In the genomic region with DNA sequence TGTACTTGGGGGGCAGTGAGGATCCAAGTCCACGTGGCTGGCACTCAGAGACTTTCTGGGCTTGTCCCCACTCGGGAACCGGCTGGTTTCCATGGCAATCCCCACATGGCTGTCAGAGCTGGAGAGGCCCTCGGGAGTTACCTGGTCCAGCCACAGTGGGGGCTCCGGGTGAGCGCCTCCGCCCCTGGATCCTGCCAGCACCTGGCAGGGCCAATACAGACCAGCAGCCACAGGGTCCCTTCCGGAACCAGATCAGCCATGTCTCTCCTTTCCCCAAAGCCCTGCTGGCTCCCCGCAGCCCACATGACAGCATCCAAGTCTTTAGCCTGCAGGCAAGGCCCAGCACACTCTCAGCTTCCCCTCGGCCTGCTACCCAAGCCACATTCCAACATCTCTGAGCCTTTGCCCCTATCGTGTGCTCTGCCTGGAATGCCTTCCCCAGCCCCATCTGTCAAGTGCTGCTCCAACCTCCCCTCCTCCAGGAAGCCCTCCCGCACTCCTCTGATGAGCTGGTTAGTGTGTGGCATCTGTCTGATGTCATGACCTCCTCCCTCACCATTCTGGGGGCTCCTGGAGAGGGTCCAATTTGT, we compare ENCODE assay signal across 11 cellular contexts. TPM values are rescaled to one million over a fixed set of nuclear protein-coding genes. Genes with fewer than 3 reads are reported as not detected.
DNase-seq lines count a peak whose midpoint lies in the region; ATAC-seq, FAIRE-seq and TF ChIP-seq lines count a peak whose summit lies in the region.
"Had no signal": no experiment of that assay in that cellular context is flagged by ENCODE, and none has a peak within 500 bp of the region (broad histone marks: within the 10 kb centered on the region; RNA-seq: fewer than 3 reads in every experiment).

No MANE protein-coding gene starts in this region.

- peak overlapping the region; percentile 58 for H3K4me2 ChIP-seq in hepatocyte

- H3K4me1 ChIP-seq in hepatocyte (ENCODE audit: insufficient read depth), result peaks cover 52% of the 10 kb centered on the region
- H3K4me1 ChIP-seq in small intestine (ENCODE audit: control insufficient read depth in 2 of 2, insufficient read depth in 1 of 2, low read depth in 1 of 2, low read length in 1 of 2), result peaks cover 0 to 4% of the 10 kb centered on the region in 2 donors

- H3K9me2 ChIP-seq in hepatocyte (replicated peaks; ENCODE audit: insufficient read depth), result no peaks in the 10 kb centered on the region

- no peak overlapping the region for H3K4me3 Mint-ChIP-seq in WTC11
- H3K4me3 Mint-ChIP-seq: activated naive CD4-positive, alpha-beta T cell treated with anti-CD3 and anti-CD28 coated beads, Interleukin-2, amount 50 U/mL, for 24 hours had no signal

- H3K36me3 Mint-ChIP-seq in WTC11, result no peaks in the 10 kb centered on the region
- H3K36me3 Mint-ChIP-seq: activated naive CD4-positive, alpha-beta T cell treated with anti-CD3 and anti-CD28 coated beads, Interleukin-2, amount 50 U/mL, for 24 hours had no signal

- intact Hi-C loops in lower leg skin (cut with DNase I; ENCODE audit: low total_unique reads), result no loop called here

- peak; percentile 19 for ATAC-seq in WTC11

- H3K9me3 ChIP-seq in hepatocyte (ENCODE audit: low read depth) (no peaks in the 10 kb centered on the region), small intestine (ENCODE audit: control insufficient read depth, low read depth) (no peaks in the 10 kb centered on the region)

- 43% methylated on average over 12 of the region's 12 CpGs for WGBS in hepatocyte (ENCODE audit: low lambda C conversion rate, missing lambda C conversion rate)
- 47 to 54% (median 54%) methylated on average over 12 of the region's 12 CpGs for whole genome bisulfite sequencing in small intestine, 3 donors
- 35 to 44% methylated on average over 12 of the region's 12 CpGs for whole genome bisulfite sequencing in lower leg skin, 2 donors

- POLR2A ChIA-PET in WTC11 (lab: Charles Lee), result no interaction called here

- FAIRE-seq in small intestine (lab: Jason Lieb, UNC), result no peak
- FAIRE-seq: urothelium cell line had no signal

- H3K27ac ChIP-seq in hepatocyte (peak overlapping the region; percentile 88), skin epidermis (peak overlapping the region; percentile 25 to 94 (median 82)), small intestine (ENCODE audit: low read depth in 1 of 2, low read length in 1 of 2) (peak overlapping the region in 1 of 2 donors; percentile 72)

- H3K4me1 Mint-ChIP-seq in WTC11, result peaks cover 85% of the 10 kb centered on the region

- no peaks in the 10 kb centered on the region for H3K9me3 Mint-ChIP-seq in WTC11
- H3K9me3 Mint-ChIP-seq: activated naive CD4-positive, alpha-beta T cell treated with anti-CD3 and anti-CD28 coated beads, Interleukin-2, amount 50 U/mL, for 24 hours had no signal

- H3K79me2 ChIP-seq in hepatocyte, result peaks cover 20% of the 10 kb centered on the region

- H3K27me3 Mint-ChIP-seq in WTC11 (ENCODE audit: low read depth), result no peaks in the 10 kb centered on the region

- no peaks in the 10 kb centered on the region for H3K27me3 ChIP-seq in hepatocyte
- no peaks in the 10 kb centered on the region for H3K27me3 ChIP-seq in small intestine (ENCODE audit: control insufficient read depth in 2 of 2, insufficient read depth in 2 of 2, low read length in 2 of 2)

- CTCF ChIA-PET in WTC11 (lab: Charles Lee), result interaction anchor here (0.8 to 6.1 kb wide), 4 partner anchors 8 to 214 kb away, joined by 4 to 47 read pairs (median 10); a partner anchor contains a TSS

- TF ChIP-seq CTCF in WTC11 (IDR thresholded peaks at IDR 0.05), result no peak
- TF ChIP-seq CTCF in hepatocyte (IDR thresholded peaks at IDR 0.05; ENCODE audit: poor library complexity), result no peak
- no peak for TF ChIP-seq CTCF in lower leg skin (IDR thresholded peaks at IDR 0.05)

- no peaks in the 10 kb centered on the region for H3K36me3 ChIP-seq in hepatocyte (replicated peaks; ENCODE audit: insufficient read depth, low read depth)
- no peaks in the 10 kb centered on the region for H3K36me3 ChIP-seq in small intestine (ENCODE audit: control insufficient read depth in 2 of 2, insufficient read depth in 2 of 2, low read length in 2 of 2)

- H2AFZ ChIP-seq in hepatocyte, result no peak overlapping the region

- DNase-seq in ELR (ENCODE audit: low read depth) (peak; percentile 51), WTC11 (ENCODE audit: low spot score) (no peak), hepatocyte (ENCODE audit: low spot score) (no peak), small intestine (no peak), kidney glomerular epithelial cell (lab: John Stamatoyannopoulos, UW) (no peak), lower leg skin (ENCODE audit: low spot score in 2 of 2) (no peak)
- no peak for DNase-seq in stimulated activated CD4-positive, alpha-beta T cell treated with anti-CD3 and anti-CD28 coated beads, Interleukin-4, amount 100 ng/mL, for 1 hour
- DNase-seq: NCI-H2107 had no signal

- no peaks in the 10 kb centered on the region for H4K20me1 ChIP-seq in hepatocyte (ENCODE audit: insufficient read depth, poor library complexity, severe bottlenecking)

- TF ChIP-seq POLR2A in lower leg skin (IDR thresholded peaks at IDR 0.05), result no peak

- H3K27ac Mint-ChIP-seq in WTC11, result peak overlapping the region; percentile 56
- H3K27ac Mint-ChIP-seq: activated naive CD4-positive, alpha-beta T cell treated with anti-CD3 and anti-CD28 coated beads, Interleukin-2, amount 50 U/mL, for 24 hours had no signal

- H3K4me3 ChIP-seq in hepatocyte (no peak overlapping the region), skin epidermis (peak overlapping the region in 1 of 7 experiments; percentile 2), small intestine (ENCODE audit: low read depth in 1 of 2, low read length in 2 of 2) (no peak overlapping the region), lower leg skin (ENCODE audit: low read depth, poor library complexity, severe bottlenecking) (no peak overlapping the region)

TF ChIP-seq in WTC11, 78 proteins besides CTCF, POLR2A, EP300 and RAD21:
- TF ChIP-seq TEAD1 (CRISPR knock-in tag; IDR thresholded peaks at IDR 0.05) (peak; percentile 27; the same call in 1 of the 2 replicates), ZNF219 (CRISPR knock-in tag; IDR thresholded peaks at IDR 0.05; ENCODE audit: borderline replicate concordance) (no peak), NR3C1 (CRISPR knock-in tag; conservative IDR thresholded peaks at IDR 0.05; ENCODE audit: low read depth) (no peak), NR1H2 (CRISPR knock-in tag; IDR thresholded peaks at IDR 0.05) (no peak), FOXJ3 (CRISPR knock-in tag; IDR thresholded peaks at IDR 0.05; ENCODE audit: borderline replicate concordance) (no peak)
- TF ChIP-seq, protein P1, sequence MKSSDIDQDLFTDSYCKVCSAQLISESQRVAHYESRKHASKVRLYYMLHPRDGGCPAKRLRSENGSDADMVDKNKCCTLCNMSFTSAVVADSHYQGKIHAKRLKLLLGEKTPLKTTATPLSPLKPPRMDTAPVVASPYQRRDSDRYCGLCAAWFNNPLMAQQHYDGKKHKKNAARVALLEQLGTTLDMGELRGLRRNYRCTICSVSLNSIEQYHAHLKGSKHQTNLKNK (CRISPR knock-in tag; IDR thresholded peaks at IDR 0.05), result no peak

RNA-seq across cellular contexts. Expression of a gene that starts 8.6 kb away (rescaled TPM):
- 56.7 to 63.9 TPM (median 57.4 TPM) in 3 replicates for total RNA-seq in WTC11 (2021)
- 22.0 and 45.3 TPM in 2 replicates for total RNA-seq in hepatocyte
- 24.9 and 36.3 TPM in 2 replicates for polyA plus RNA-seq in hepatocyte
- polyA plus RNA-seq in small intestine, result 10 to 100 TPM in 1 of 3 donors, 1 to 10 TPM in 2; 3.4 to 54.7 (median 7.0) TPM
- total RNA-seq in lower leg skin, result 10 to 100 TPM; 24.0 to 42.6 (median 30.3) TPM

RNA-seq across cellular contexts. Expression of a gene that starts 54.9 kb away (rescaled TPM):
- not detected in 3 replicates for total RNA-seq in WTC11 (2021)
- not detected in 2 replicates for total RNA-seq in hepatocyte
- not detected in 2 replicates for polyA plus RNA-seq in hepatocyte
- not detected for polyA plus RNA-seq in small intestine
- not detected for total RNA-seq in lower leg skin
